ENCODE assay signal across 13 cellular contexts in the genomic region with DNA sequence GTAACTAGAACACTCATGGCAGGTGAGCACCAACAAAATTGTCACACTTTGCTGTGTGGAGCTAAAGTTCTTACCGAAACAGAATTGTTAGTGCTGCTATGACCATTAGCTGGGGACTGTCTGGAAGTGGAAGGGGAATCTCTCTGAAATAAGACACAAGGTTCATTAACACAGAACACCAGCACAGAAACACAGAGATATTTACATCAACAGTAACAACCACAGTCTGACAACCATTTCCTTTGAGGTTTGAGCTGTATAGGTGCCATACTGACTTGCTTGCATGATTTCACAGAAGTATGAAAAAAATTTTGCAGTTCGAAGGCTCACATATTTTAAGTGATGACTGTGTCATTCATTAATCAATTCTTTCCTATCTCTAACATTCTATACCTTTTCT.
DNase-seq lines count a peak whose midpoint lies in the region; ATAC-seq and TF ChIP-seq lines count a peak whose summit lies in the region.
"Had no signal": no experiment of that assay in that cellular context is flagged by ENCODE, and none has a peak within 500 bp of the region (broad histone marks: within the 10 kb centered on the region; RNA-seq: fewer than 3 reads in every experiment).

No MANE protein-coding gene starts in this region.

- no peaks in the 10 kb centered on the region for H3K79me2 ChIP-seq in KMS-11 (ENCODE audit: insufficient read depth, low read depth)

- H3K36me3 Mint-ChIP-seq in activated naive CD4-positive, alpha-beta T cell treated with anti-CD3 and anti-CD28 coated beads, Interleukin-2, amount 50 U/mL, for 72 hours: no peaks in the 10 kb centered on the region
- peaks cover 9% of the 10 kb centered on the region for H3K36me3 Mint-ChIP-seq in activated T-helper 2 cell treated with anti-CD3 and anti-CD28 coated beads, Interferon-gamma antibody, Interleukin-2, Interleukin-4, amounts not matched to agents 10 μg/mL and 5 μg/mL and 100 μg/mL, durations not matched to agents 14 hours and 24 hours and 36 hours (ENCODE audit: low read depth)

- no peaks in the 10 kb centered on the region for H4K20me1 ChIP-seq in KMS-11 (ENCODE audit: insufficient read depth)

- H3K4me3 ChIP-seq in KMS-11 (IDR thresholded peaks at IDR 0.05; ENCODE audit: insufficient read depth, low read depth, low read length) (no peak overlapping the region), aorta (ENCODE audit: low read length in 2 of 2) (no peak overlapping the region)
- H3K4me3 ChIP-seq: MG63, vagina had no signal

- no peak for TF ChIP-seq CTCF in KMS-11 (conservative IDR thresholded peaks at IDR 0.05; ENCODE audit: low read depth, low read length)

- H3K27me3 Mint-ChIP-seq in activated T-helper 2 cell treated with anti-CD3 and anti-CD28 coated beads, Interferon-gamma antibody, Interleukin-2, Interleukin-4, amounts not matched to agents 10 μg/mL and 5 μg/mL and 100 μg/mL, durations not matched to agents 14 hours and 24 hours and 36 hours (ENCODE audit: low read depth): no peaks in the 10 kb centered on the region

- no peaks in the 10 kb centered on the region for H3K36me3 ChIP-seq in KMS-11 (ENCODE audit: insufficient read depth)
- no peaks in the 10 kb centered on the region for H3K36me3 ChIP-seq in aorta (ENCODE audit: control insufficient read depth in 1 of 2, insufficient read depth in 2 of 2, low read length in 1 of 2)
- H3K36me3 ChIP-seq: MG63, vagina had no signal

- H3K9me3 Mint-ChIP-seq in activated naive CD4-positive, alpha-beta T cell treated with anti-CD3 and anti-CD28 coated beads, Interleukin-2, amount 50 U/mL, for 72 hours: no peaks in the 10 kb centered on the region
- no peaks in the 10 kb centered on the region for H3K9me3 Mint-ChIP-seq in activated T-helper 2 cell treated with anti-CD3 and anti-CD28 coated beads, Interferon-gamma antibody, Interleukin-2, Interleukin-4, amounts not matched to agents 10 μg/mL and 5 μg/mL and 100 μg/mL, durations not matched to agents 14 hours and 24 hours and 36 hours

- peaks cover 30% of the 10 kb centered on the region for H3K4me1 Mint-ChIP-seq in activated T-helper 2 cell treated with anti-CD3 and anti-CD28 coated beads, Interferon-gamma antibody, Interleukin-2, Interleukin-4, amounts not matched to agents 10 μg/mL and 5 μg/mL and 100 μg/mL, durations not matched to agents 14 hours and 24 hours and 36 hours (ENCODE audit: low read depth)

- no peaks in the 10 kb centered on the region for H3K9me3 ChIP-seq in aorta (ENCODE audit: control insufficient read depth, low read length)
- H3K9me3 ChIP-seq: MG63, vagina had no signal

- H3K27ac ChIP-seq in KMS-11 (peak overlapping the region; percentile 39), aorta (ENCODE audit: low read depth in 1 of 2, low read length in 2 of 2) (no peak overlapping the region)
- H3K27ac ChIP-seq: epithelial cell of prostate, vagina had no signal

- H2AFZ ChIP-seq in KMS-11 (ENCODE audit: low read depth): no peak overlapping the region

- H3K4me1 ChIP-seq in KMS-11 (ENCODE audit: low read depth, poor library complexity, severe bottlenecking): peaks cover 66% of the 10 kb centered on the region
- H3K4me1 ChIP-seq in aorta (ENCODE audit: control insufficient read depth in 1 of 2, insufficient read depth in 2 of 2, low read length in 2 of 2): no peaks in the 10 kb centered on the region
- H3K4me1 ChIP-seq: vagina had no signal

- peak overlapping the region; percentile 25; the same call in 1 of the 2 replicates for H3K4me2 ChIP-seq in KMS-11

- no peaks in the 10 kb centered on the region for H3K27me3 ChIP-seq in KMS-11 (ENCODE audit: insufficient read depth, low read depth)
- no peaks in the 10 kb centered on the region for H3K27me3 ChIP-seq in aorta (ENCODE audit: control insufficient read depth in 1 of 2, insufficient read depth in 2 of 2, low read length in 1 of 2)
- H3K27me3 ChIP-seq: MG63, vagina had no signal

- H3K4me3 Mint-ChIP-seq in activated T-helper 2 cell treated with anti-CD3 and anti-CD28 coated beads, Interferon-gamma antibody, Interleukin-2, Interleukin-4, amounts not matched to agents 10 μg/mL and 5 μg/mL and 100 μg/mL, durations not matched to agents 14 hours and 24 hours and 36 hours (ENCODE audit: low read depth): peak overlapping the region; percentile 30

- intact Hi-C loops in activated T-helper 2 cell treated with anti-CD3 and anti-CD28 coated beads, Interferon-gamma antibody, Interleukin-2, Interleukin-4, amounts not matched to agents 10 μg/mL and 5 μg/mL and 100 μg/mL, durations not matched to agents 14 hours and 24 hours and 36 hours (cut with micrococcal nuclease): loop anchor here (5.0 kb wide), 1 partner anchor 110 kb away; no protein-coding TSS in a partner anchor
- intact Hi-C loops in aorta (cut with DNase I): loop anchor here (5.0 to 10.0 kb wide), 4 partner anchors 102 to 282 kb away; no protein-coding TSS in a partner anchor

- peak; percentile 24 to 61 for ATAC-seq in activated naive CD4-positive, alpha-beta T cell treated with anti-CD3 and anti-CD28 coated beads, Interleukin-2, amount 50 U/mL, for 72 hours
- ATAC-seq in GM21717 (IDR thresholded peaks at IDR 0.05; ENCODE audit: unreplicated experiment): no peak
- ATAC-seq in aorta (ENCODE audit: low FRiP score): no peak

- 36 to 45% methylated on average over 2 of the region's 2 CpGs for WGBS in aorta, 2 donors

- DNase-seq in activated naive CD4-positive, alpha-beta T cell treated with anti-CD3 and anti-CD28 coated beads, Interleukin-2, amount 50 U/mL, for 72 hours (ENCODE audit: low spot score in 2 of 2): no peak
- DNase-seq in activated naive CD4-positive, alpha-beta T cell treated with Interleukin-2 at 50 U/mL for 16 hours: no peak
- peak; percentile 8 for DNase-seq in activated T-helper 2 cell treated with anti-CD3 and anti-CD28 coated beads, Interferon-gamma antibody, Interleukin-2, Interleukin-4, amounts not matched to agents 10 μg/mL and 5 μg/mL and 100 μg/mL, durations not matched to agents 14 hours and 24 hours and 36 hours (ENCODE audit: low spot score)
- DNase-seq in RPMI8226: no peak
- no peak for DNase-seq in aorta
- no peak for DNase-seq in NCI-H1930 (lab: John Stamatoyannopoulos, UW)
- DNase-seq: MG63; SIG-M5; stimulated activated naive CD4-positive, alpha-beta T cell treated with Interleukin-2 at 50 U/mL for 16 hours had no signal

- no peak overlapping the region for H3K27ac Mint-ChIP-seq in activated naive CD4-positive, alpha-beta T cell treated with anti-CD3 and anti-CD28 coated beads, Interleukin-2, amount 50 U/mL, for 72 hours
- peak overlapping the region; percentile 30 for H3K27ac Mint-ChIP-seq in activated T-helper 2 cell treated with anti-CD3 and anti-CD28 coated beads, Interferon-gamma antibody, Interleukin-2, Interleukin-4, amounts not matched to agents 10 μg/mL and 5 μg/mL and 100 μg/mL, durations not matched to agents 14 hours and 24 hours and 36 hours

- no peak overlapping the region for H3K9ac ChIP-seq in KMS-11

Comparison
In these comparisons a context has a peak if more than half of its experiments do, and no peak if none do; other contexts are left out.
1. ATAC-seq: peak in activated naive CD4-positive, alpha-beta T cell treated with anti-CD3 and anti-CD28 coated beads, Interleukin-2, amount 50 U/mL, for 72 hours (2 of 2); none in GM21717 (single experiment) and aorta (single experiment).